13 cellular contexts compared by ENCODE assay signal in genomic region chrX:100647095-100647494, GRCh38. TPM values are rescaled to one million over a fixed set of nuclear protein-coding genes. Genes with fewer than 3 reads are reported as not detected.
DNase-seq lines count a peak whose midpoint lies in the region; ATAC-seq and TF ChIP-seq lines count a peak whose summit lies in the region.
"Had no signal": no experiment of that assay in that cellular context is flagged by ENCODE, and none has a peak within 500 bp of the region (broad histone marks: within the 10 kb centered on the region; RNA-seq: fewer than 3 reads in every experiment).

No MANE protein-coding gene starts in this region.

- peaks cover 0 to 16% (median 14%) of the 10 kb centered on the region in 5 donors for H3K27me3 Mint-ChIP-seq in naive thymus-derived CD8-positive, alpha-beta T cell

- H3K4me3 ChIP-seq in cardiac fibroblast (replicated peaks in 1 of 2; ENCODE audit: low read depth in 2 of 2, low read length in 2 of 2) (peak overlapping the region in 1 of 2 donors; percentile 10), tibial nerve (peak overlapping the region in 1 of 4 donors; percentile 47)

- no peaks in the 10 kb centered on the region for H3K4me1 Mint-ChIP-seq in naive thymus-derived CD8-positive, alpha-beta T cell

- no peaks in the 10 kb centered on the region for H3K36me3 ChIP-seq in tibial nerve

- no peaks in the 10 kb centered on the region for H3K9me3 ChIP-seq in tibial nerve

- no peak overlapping the region for H3K4me3 Mint-ChIP-seq in naive thymus-derived CD8-positive, alpha-beta T cell
- H3K4me3 Mint-ChIP-seq: IgD-negative memory B cell had no signal

- peaks cover 2 to 9% of the 10 kb centered on the region in 2 donors for H3K27me3 ChIP-seq in tibial nerve

- peaks cover 0 to 2% (median 0%) of the 10 kb centered on the region in 9 donors for H3K9me3 Mint-ChIP-seq in naive thymus-derived CD8-positive, alpha-beta T cell

- no peak for TF ChIP-seq POLR2A in tibial nerve (IDR thresholded peaks at IDR 0.05)

- POLR2A ChIA-PET in naive thymus-derived CD8-positive, alpha-beta T cell (lab: Charles Lee) = no interaction called here

- H3K4me1 ChIP-seq in tibial nerve = peaks cover 0 to 60% (median 11%) of the 10 kb centered on the region in 4 donors

- H3K27ac ChIP-seq in tibial nerve = peak overlapping the region in 3 of 4 donors; percentile 19 to 88 (median 86)

- ATAC-seq in naive thymus-derived CD8-positive, alpha-beta T cell = no peak
- ATAC-seq in HG03135 (IDR thresholded peaks at IDR 0.05; ENCODE audit: unreplicated experiment) = no peak

- peak; percentile 91 for DNase-seq in LHCN-M2 (ENCODE audit: low read depth)
- DNase-seq in cardiac fibroblast (ENCODE audit: low read depth in 2 of 2) = peak; percentile 55 to 82
- DNase-seq in iris pigment epithelial cell (ENCODE audit: low read depth) = peak; percentile 60
- peak in 1 of 2 donors; percentile 16 for DNase-seq in tibial nerve (ENCODE audit: low spot score in 2 of 2)
- no peak for DNase-seq in naive thymus-derived CD8-positive, alpha-beta T cell
- no peak for DNase-seq in stimulated activated naive CD4-positive, alpha-beta T cell treated with Interleukin-2 at 50 U/mL for 16 hours (lab: John Stamatoyannopoulos, UW)
- DNase-seq: activated CD8-positive, alpha-beta memory T cell treated with anti-CD3 and anti-CD28 coated beads for 24 hours; activated gamma-delta T cell treated with Interleukin-2 at 50 U/mL for 16 hours; cerebellar nuclear complex; NCI-H1417; NCI-H774 had no signal

- TF ChIP-seq CTCF in cardiac fibroblast (IDR thresholded peaks at IDR 0.05; ENCODE audit: low read depth, low read length) (peak; percentile 4), tibial nerve (IDR thresholded peaks at IDR 0.05) (peak in 1 of 5 experiments; percentile 40)

- no peak overlapping the region for H3K27ac Mint-ChIP-seq in naive thymus-derived CD8-positive, alpha-beta T cell
- H3K27ac Mint-ChIP-seq: IgD-negative memory B cell had no signal

- TF ChIP-seq EP300 in tibial nerve (IDR thresholded peaks at IDR 0.05) = peak in 1 of 2 donors; percentile 37

- 25 to 45% methylated on average over 1 of the region's 1 CpG for WGBS in tibial nerve, 2 donors

- H3K36me3 Mint-ChIP-seq in naive thymus-derived CD8-positive, alpha-beta T cell = no peaks in the 10 kb centered on the region
- H3K36me3 Mint-ChIP-seq: IgD-negative memory B cell had no signal

RNA-seq across cellular contexts. Expression of gene SRPX2, which starts 3.1 kb away (rescaled TPM):
- total RNA-seq in LHCN-M2 (2014; rRNA removed) (62.8 and 74.5 TPM in 2 replicates), tibial nerve (10 to 100 TPM; 50.0 to 91.2 (median 56.7) TPM)
- polyA plus RNA-seq in LHCN-M2 (2012) = 59.1 TPM
- total RNA-seq in naive thymus-derived CD8-positive, alpha-beta T cell = not detected
- not detected for polyA plus RNA-seq in naive thymus-derived CD8-positive, alpha-beta T cell
- polyA plus RNA-seq: IgD-negative memory B cell had no signal

RNA-seq across cellular contexts. Expression of gene TSPAN6, which starts 10.5 kb away (rescaled TPM):
- total RNA-seq in LHCN-M2 (2014; rRNA removed) (23.5 and 27.3 TPM in 2 replicates), tibial nerve (10 to 100 TPM; 31.5 to 34.1 (median 32.5) TPM)
- polyA plus RNA-seq in LHCN-M2 (2012) = 19.9 TPM
- 1 to 10 TPM; 1.9 to 2.8 TPM for total RNA-seq in naive thymus-derived CD8-positive, alpha-beta T cell
- polyA plus RNA-seq in naive thymus-derived CD8-positive, alpha-beta T cell = 1 to 10 TPM; 3.2 to 5.6 (median 5.4) TPM

Comparison
In these comparisons a context has a peak if more than half of its experiments do, and no peak if none do; other contexts are left out.
1. DNase-seq: peak in LHCN-M2 (single experiment), cardiac fibroblast (2 of 2) and iris pigment epithelial cell (single experiment); none in naive thymus-derived CD8-positive, alpha-beta T cell (0 of 10) and stimulated activated naive CD4-positive, alpha-beta T cell treated with Interleukin-2 at 50 U/mL for 16 hours (single experiment).
2. RNA of gene SRPX2, which starts 3.1 kb away (total RNA-seq): 62.8 to 74.5 TPM in LHCN-M2 and 50.0 to 91.2 TPM in tibial nerve; not detected in naive thymus-derived CD8-positive, alpha-beta T cell; every median in the first group is over 10 times any median in the second.